In the genomic region with DNA sequence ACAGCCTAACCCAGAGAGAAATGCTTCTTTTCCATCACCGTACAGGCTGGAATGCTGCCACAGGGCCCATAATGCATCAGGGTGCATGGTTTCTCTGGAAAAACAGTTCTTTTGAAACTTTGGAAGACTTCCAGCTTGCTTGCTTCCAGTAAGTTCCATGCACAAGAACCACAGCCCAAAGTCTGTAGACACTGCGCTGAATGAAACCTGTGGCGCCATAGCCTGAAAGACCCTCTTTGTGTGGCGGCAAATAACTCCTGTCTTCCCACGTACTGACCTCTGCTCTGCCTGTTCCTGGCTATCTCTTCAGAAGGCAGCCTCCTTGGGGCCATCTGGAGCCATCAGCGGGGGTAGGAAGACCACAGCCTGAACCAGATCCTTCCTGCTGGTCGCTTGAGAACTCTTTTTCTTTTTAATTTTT, we compare ENCODE assay signal across 17 cellular contexts. TPM values are rescaled to one million over a fixed set of nuclear protein-coding genes. Genes with fewer than 3 reads are reported as not detected.
A peak's percentile ranks its signal among the peaks of the same experiment; 100 is the strongest.
DNase-seq lines count a peak whose midpoint lies in the region; ATAC-seq and TF ChIP-seq lines count a peak whose summit lies in the region.
"Had no signal": no experiment of that assay in that cellular context is flagged by ENCODE, and none has a peak within 500 bp of the region (broad histone marks: within the 10 kb centered on the region; RNA-seq: fewer than 3 reads in every experiment).

No MANE protein-coding gene starts in this region.

- no peaks in the 10 kb centered on the region for H3K27me3 Mint-ChIP-seq in chondrocyte (ENCODE audit: low read depth)

- H2BK120ac ChIP-seq in IMR-90 (ENCODE audit: low read depth, low read length) = no peak overlapping the region

- H3K36me3 ChIP-seq in IMR-90 (ENCODE audit: control insufficient read depth, insufficient read depth, low read length) (peaks cover 13% of the 10 kb centered on the region; the same call in 1 of the 2 replicates), smooth muscle cell (ENCODE audit: low read depth) (no peaks in the 10 kb centered on the region)

- no peak overlapping the region for H2AK5ac ChIP-seq in IMR-90 (ENCODE audit: low read depth, low read length)

- no peak overlapping the region for H3K4me3 ChIP-seq in IMR-90 (ENCODE audit: insufficient read depth, low read depth, low read length)
- H3K4me3 ChIP-seq in smooth muscle cell = no peak overlapping the region

- H3K9me3 ChIP-seq in IMR-90 (ENCODE audit: control insufficient read depth, insufficient read depth, low read length) (no peaks in the 10 kb centered on the region), smooth muscle cell (replicated peaks; ENCODE audit: low read depth) (no peaks in the 10 kb centered on the region)

- H4K8ac ChIP-seq in IMR-90 (ENCODE audit: low read depth in 2 of 2, low read length in 2 of 2) = no peak overlapping the region

- CTCF ChIA-PET in IMR-90 (lab: Yijun Ruan, JAX) = no interaction called here

- H3K4ac ChIP-seq in IMR-90 (ENCODE audit: low read depth, low read length) = no peak overlapping the region

- H3K4me2 ChIP-seq in IMR-90 (ENCODE audit: low read depth, low read length) = no peak overlapping the region
- peak overlapping the region; percentile 18 for H3K4me2 ChIP-seq in smooth muscle cell

- H2BK15ac ChIP-seq in IMR-90 (ENCODE audit: low read depth, low read length) = no peak overlapping the region

- H3K27ac ChIP-seq in IMR-90 (ENCODE audit: insufficient read depth, low read length) (no peak overlapping the region), smooth muscle cell (ENCODE audit: low read depth) (peak overlapping the region; percentile 47)
- H3K27ac ChIP-seq: parathyroid adenoma had no signal

- H3K4me3 Mint-ChIP-seq in chondrocyte (ENCODE audit: unreplicated experiment) = no peak overlapping the region
- H3K4me3 Mint-ChIP-seq: immature natural killer cell had no signal

- no peak overlapping the region for H2AFZ ChIP-seq in IMR-90 (replicated peaks; ENCODE audit: low read length, poor library complexity)
- no peak overlapping the region for H2AFZ ChIP-seq in smooth muscle cell (ENCODE audit: low read depth)
- H2AFZ ChIP-seq: parathyroid adenoma had no signal

- no peak overlapping the region for H2AK9ac ChIP-seq in IMR-90 (replicated peaks; ENCODE audit: low read depth, low read length, poor library complexity)

- dilution Hi-C loops in IMR-90 (cut with HindIII; ENCODE audit: low sequenced_read_pairs, unreplicated experiment) = no loop called here

- peak; percentile 44 for DNase-seq in IMR-90
- DNase-seq in chondrocyte (ENCODE audit: low spot score) = no peak
- DNase-seq in left kidney (ENCODE audit: low read depth, low spot score) = peak; percentile 29
- no peak for DNase-seq in smooth muscle cell (lab: John Stamatoyannopoulos, UW; ENCODE audit: unreplicated experiment)
- no peak for DNase-seq in T1000 (lab: John Stamatoyannopoulos, UW)
- no peak for DNase-seq in NCI-H526 treated with DMSO at 0.1 percent for 48 hours (lab: John Stamatoyannopoulos, UW)
- DNase-seq in stimulated activated naive CD8-positive, alpha-beta T cell treated with anti-CD3 and anti-CD28 coated beads, Interleukin-15, Interleukin-2, amounts not matched to agents 100 U/mL and 50 U/mL, for 24 hours = no peak
- DNase-seq: activated CD4-positive, alpha-beta T cell treated with anti-CD3 and anti-CD28 coated beads for 1 hour; activated CD8-positive, alpha-beta memory T cell treated with anti-CD3 and anti-CD28 coated beads, Interleukin-2, amount 50 U/mL, for 48 hours; activated naive CD4-positive, alpha-beta T cell; immature natural killer cell; NCI-H1436 treated with DMSO at 0.1 percent for 48 hours; NCI-H345; SIG-M5 had no signal

- peak overlapping the region; percentile 17 for H3K27ac Mint-ChIP-seq in chondrocyte (ENCODE audit: unreplicated experiment)
- H3K27ac Mint-ChIP-seq: immature natural killer cell had no signal

- WGBS in IMR-90 (ENCODE audit: extremely low coverage in 2 of 2, insufficient read length in 1 of 2), 2 experiments = 77% methylated on average over 6 of the region's 7 CpGs; no CpG with 5 or more reads in 1 of the 2 experiments
- WGBS in smooth muscle cell (ENCODE audit: low lambda C conversion rate) = 13% methylated on average over 7 of the region's 7 CpGs

- no peak overlapping the region for H3K23ac ChIP-seq in IMR-90 (ENCODE audit: low read depth, low read length)

- POLR2A ChIA-PET in IMR-90 (lab: Charles Lee; ENCODE audit: unreplicated experiment) = no interaction called here

- H3K27me3 ChIP-seq in IMR-90 (ENCODE audit: control insufficient read depth, insufficient read depth, low read length) (peaks cover 9% of the 10 kb centered on the region; the same call in 1 of the 2 replicates), smooth muscle cell (ENCODE audit: low read depth) (no peaks in the 10 kb centered on the region)

- H3K36me3 Mint-ChIP-seq in chondrocyte (ENCODE audit: low read depth) = no peaks in the 10 kb centered on the region

- H3K56ac ChIP-seq in IMR-90 (ENCODE audit: extremely low read depth, insufficient read depth, low read length) = no peak overlapping the region

- no TSS peak for BruUV-seq in IMR-90 (replicated peaks; lab: Mats Ljungman, UMichigan)

- in situ Hi-C loops in IMR-90 (cut with MboI; ENCODE audit: low sequenced_read_pairs) = no loop called here

- H3K9ac ChIP-seq in IMR-90 (ENCODE audit: low read depth, low read length) = no peak overlapping the region
- H3K9ac ChIP-seq in smooth muscle cell (ENCODE audit: low read depth) = no peak overlapping the region
- H3K9ac ChIP-seq: parathyroid adenoma had no signal

- no peak for TF ChIP-seq RAD21 in IMR-90 (IDR thresholded peaks at IDR 0.05; ENCODE audit: low read length)

- no peak overlapping the region for H2BK5ac ChIP-seq in IMR-90 (ENCODE audit: low read depth, low read length, poor library complexity, severe bottlenecking)

- H3F3A ChIP-seq in smooth muscle cell (ENCODE audit: low read depth) = peaks cover 6% of the 10 kb centered on the region

- H3K79me1 ChIP-seq in IMR-90 (ENCODE audit: low read depth in 1 of 2, low read length in 2 of 2) = no peaks in the 10 kb centered on the region

- H3K9me3 Mint-ChIP-seq in chondrocyte (ENCODE audit: low read depth) = no peaks in the 10 kb centered on the region
- H3K9me3 Mint-ChIP-seq: immature natural killer cell had no signal

- H3K4me1 ChIP-seq in IMR-90 (ENCODE audit: control insufficient read depth, insufficient read depth, low read length) (peaks cover 1% of the 10 kb centered on the region; the same call in 1 of the 2 replicates), smooth muscle cell (ENCODE audit: low read depth) (no peaks in the 10 kb centered on the region)
- H3K4me1 ChIP-seq: parathyroid adenoma had no signal

- peaks cover 7% of the 10 kb centered on the region for H3K4me1 Mint-ChIP-seq in chondrocyte (ENCODE audit: low read depth)

- H3K79me2 ChIP-seq in smooth muscle cell (ENCODE audit: low read depth) = no peaks in the 10 kb centered on the region
- H3K79me2 ChIP-seq: parathyroid adenoma had no signal

- ATAC-seq in IMR-90 (ENCODE audit: low read depth) (no peak), HG02678 (IDR thresholded peaks at IDR 0.05; ENCODE audit: unreplicated experiment) (no peak)
- no peak for ATAC-seq in stimulated activated naive CD8-positive, alpha-beta T cell treated with anti-CD3 and anti-CD28 coated beads, Interleukin-15, Interleukin-2, amounts not matched to agents 100 U/mL and 50 U/mL, for 24 hours

- TF ChIP-seq CTCF in IMR-90 (conservative IDR thresholded peaks at IDR 0.05; ENCODE audit: low read depth, low read length) (no peak), chondrocyte (IDR thresholded peaks at IDR 0.05) (no peak), smooth muscle cell (IDR thresholded peaks at IDR 0.05; ENCODE audit: borderline replicate concordance, insufficient read depth, poor library complexity, severe bottlenecking) (no peak)

- H3K14ac ChIP-seq in IMR-90 (replicated peaks; ENCODE audit: low read depth, low read length) = no peak overlapping the region

- H2BK20ac ChIP-seq in IMR-90 (ENCODE audit: low read depth, low read length) = no peak overlapping the region

- TF ChIP-seq POLR2A in IMR-90 (IDR thresholded peaks at IDR 0.05; ENCODE audit: low read depth, low read length) = no peak

- H4K5ac ChIP-seq in IMR-90 (ENCODE audit: low read depth, low read length) = no peak overlapping the region

- intact Hi-C loops in IMR-90 (cut with micrococcal nuclease) = no loop called here

- H3K9me1 ChIP-seq in IMR-90 (ENCODE audit: insufficient read depth, low read length) = no peaks in the 10 kb centered on the region

- H3K18ac ChIP-seq in IMR-90 (ENCODE audit: low read depth, low read length) = no peak overlapping the region

- no peak overlapping the region for H4K91ac ChIP-seq in IMR-90 (ENCODE audit: insufficient read depth, low read depth, low read length)

- no peaks in the 10 kb centered on the region for H4K20me1 ChIP-seq in IMR-90 (ENCODE audit: insufficient read depth, low read length)
- H4K20me1 ChIP-seq in smooth muscle cell (ENCODE audit: low read depth) = no peaks in the 10 kb centered on the region

TF ChIP-seq in IMR-90, 13 proteins besides CTCF, POLR2A, EP300 and RAD21 (continues in another document):
- TF ChIP-seq RFX5 (IDR thresholded peaks at IDR 0.05; ENCODE audit: low read depth, low read length) = no peak

RNA-seq across cellular contexts. Expression of a gene that starts 15.1 kb away (rescaled TPM):
- total RNA-seq in IMR-90 (2012; rRNA removed) (12.2 and 14.2 TPM in 2 replicates), chondrocyte (14.5 to 17.8 TPM (median 17.7 TPM) in 3 replicates), smooth muscle cell (18.9 and 24.0 TPM in 2 replicates)
- polyA plus RNA-seq in IMR-90 (2012; rRNA removed) (23.7 and 28.7 TPM in 2 replicates), smooth muscle cell (63.3 and 66.5 TPM in 2 replicates)
- polyA plus RNA-seq in IMR-90 (2012; cell fraction: cytosol; rRNA removed) = 12.9 and 18.5 TPM in 2 replicates
- 74.8 and 224 TPM in 2 replicates for polyA plus RNA-seq in IMR-90 (2012; cell fraction: nucleus; rRNA removed; ENCODE audit: low replicate concordance)

RNA-seq across cellular contexts. Expression of a gene that starts 28.7 kb away (rescaled TPM):
- total RNA-seq in IMR-90 (2012; rRNA removed) (under 0.01 TPM in 2 replicates), chondrocyte (not detected in 3 replicates), smooth muscle cell (0.22 and 0.54 TPM in 2 replicates)
- polyA plus RNA-seq in IMR-90 (2012; rRNA removed) (0.31 and 0.37 TPM in 2 replicates), smooth muscle cell (1.3 TPM in 1 of 2 replicates, not detected in the other)
- polyA plus RNA-seq in IMR-90 (2012; cell fraction: cytosol; rRNA removed) = 0.35 and 0.56 TPM in 2 replicates
- 0.54 and 0.72 TPM in 2 replicates for polyA plus RNA-seq in IMR-90 (2012; cell fraction: nucleus; rRNA removed; ENCODE audit: low replicate concordance)
- polyA plus RNA-seq: BJ had no signal

RNA-seq across cellular contexts. Expression of a gene that starts 54.1 kb away (rescaled TPM):
- total RNA-seq in IMR-90 (2012; rRNA removed) (76.4 and 84.2 TPM in 2 replicates), chondrocyte (53.1 to 68.8 TPM (median 56.6 TPM) in 3 replicates), smooth muscle cell (30.0 and 34.2 TPM in 2 replicates)
- polyA plus RNA-seq in IMR-90 (2012; rRNA removed) (51.6 and 52.8 TPM in 2 replicates), smooth muscle cell (39.7 and 42.8 TPM in 2 replicates)
- 33.4 and 38.2 TPM in 2 replicates for polyA plus RNA-seq in IMR-90 (2012; cell fraction: cytosol; rRNA removed)
- polyA plus RNA-seq in IMR-90 (2012; cell fraction: nucleus; rRNA removed; ENCODE audit: low replicate concordance) = 60.3 and 63.8 TPM in 2 replicates

Comparison
In these comparisons a context has a peak if more than half of its experiments do, and no peak if none do; other contexts are left out.
1. DNase-seq: peak in IMR-90 (single experiment) and left kidney (single experiment); none in chondrocyte (single experiment), smooth muscle cell (single experiment), T1000 (single experiment), NCI-H526 treated with DMSO at 0.1 percent for 48 hours (single experiment) and stimulated activated naive CD8-positive, alpha-beta T cell treated with anti-CD3 and anti-CD28 coated beads, Interleukin-15, Interleukin-2, amounts not matched to agents 100 U/mL and 50 U/mL, for 24 hours (single experiment).